9 cellular contexts compared by ENCODE assay signal in genomic region chr11:2795491-2795991, GRCh38.
DNase-seq lines count a peak whose midpoint lies in the region; ATAC-seq, FAIRE-seq and TF ChIP-seq lines count a peak whose summit lies in the region.
"Had no signal": no experiment of that assay in that cellular context is flagged by ENCODE, and none has a peak within 500 bp of the region (broad histone marks: within the 10 kb centered on the region; RNA-seq: fewer than 3 reads in every experiment).

No MANE protein-coding gene starts in this region.

- H3K27me3 ChIP-seq in right lobe of liver (no peaks in the 10 kb centered on the region), HepG2 (ENCODE audit: control insufficient read depth in 1 of 2, insufficient read depth in 2 of 2, low read length in 2 of 2) (peaks cover 14 to 75% of the 10 kb centered on the region in 2 experiments), H1 (replicated peaks in 1 of 4; ENCODE audit: control insufficient read depth in 3 of 4, extremely low read depth in 1 of 4, insufficient read depth in 3 of 4, low read length in 3 of 4) (peaks cover 0 to 32% (median 21%) of the 10 kb centered on the region in 4 experiments; a peak in 5 of 7 replicates), osteoblast (ENCODE audit: insufficient read depth, low read length) (peaks cover 25% of the 10 kb centered on the region), uterus (no peaks in the 10 kb centered on the region)

- H3K4me2 ChIP-seq in HepG2 (ENCODE audit: low read depth, low read length) (no peak overlapping the region), H1 (ENCODE audit: insufficient read depth in 1 of 2, low read depth in 2 of 2, low read length in 2 of 2) (no peak overlapping the region), osteoblast (ENCODE audit: insufficient read depth, low read length) (no peak overlapping the region)
- H3K4me2 ChIP-seq: GM23338 had no signal

- H3K9me3 ChIP-seq in right lobe of liver, result no peaks in the 10 kb centered on the region
- H3K9me3 ChIP-seq in HepG2 (ENCODE audit: low read length), result no peaks in the 10 kb centered on the region
- peaks cover 0 to 4% of the 10 kb centered on the region in 2 experiments; a peak in 1 of 4 replicates for H3K9me3 ChIP-seq in H1 (ENCODE audit: insufficient read depth in 2 of 2, low read depth in 1 of 2, low read length in 1 of 2)
- no peaks in the 10 kb centered on the region for H3K9me3 ChIP-seq in osteoblast (ENCODE audit: low read depth, low read length)
- no peaks in the 10 kb centered on the region for H3K9me3 ChIP-seq in uterus

- H2BK120ac ChIP-seq in H1 (replicated peaks; ENCODE audit: low read depth, low read length), result no peak overlapping the region

- no peak for FAIRE-seq in HepG2 (lab: Jason Lieb, UNC)
- no peak for FAIRE-seq in H1 (lab: Jason Lieb, UNC)

- TF ChIP-seq POLR2A in right lobe of liver (IDR thresholded peaks at IDR 0.05) (no peak), HepG2 (IDR thresholded peaks at IDR 0.05; ENCODE audit: insufficient read depth in 1 of 2, low read depth in 2 of 2, low read length in 2 of 2) (no peak), H1 (IDR thresholded peaks at IDR 0.05; ENCODE audit: control extremely low read depth in 1 of 2, low read depth in 2 of 2, low read length in 2 of 2) (no peak), uterus (IDR thresholded peaks at IDR 0.05) (no peak)

- ATAC-seq in right lobe of liver (no peak), HepG2 (no peak), HG03196 (IDR thresholded peaks at IDR 0.05; ENCODE audit: unreplicated experiment) (no peak)
- ATAC-seq: GM23338 had no signal

- H3K4me1 ChIP-seq in right lobe of liver (no peaks in the 10 kb centered on the region), HepG2 (ENCODE audit: insufficient read depth, low read length) (peaks cover 7% of the 10 kb centered on the region; the same call in 1 of the 2 replicates), H1 (replicated peaks in 1 of 4; ENCODE audit: control insufficient read depth in 3 of 4, insufficient read depth in 4 of 4, low read length in 3 of 4) (peaks cover 0 to 3% (median 2%) of the 10 kb centered on the region in 4 experiments; a peak in 2 of 7 replicates), osteoblast (ENCODE audit: insufficient read depth, low read length) (no peaks in the 10 kb centered on the region), uterus (no peaks in the 10 kb centered on the region)

- H3K79me2 ChIP-seq in HepG2 (ENCODE audit: insufficient read depth, low read length) (no peaks in the 10 kb centered on the region), H1 (ENCODE audit: control insufficient read depth in 1 of 2, insufficient read depth in 2 of 2, low read length in 2 of 2) (no peaks in the 10 kb centered on the region), osteoblast (ENCODE audit: insufficient read depth, low read length) (no peaks in the 10 kb centered on the region)

- no peak overlapping the region for H4K8ac ChIP-seq in H1 (ENCODE audit: extremely low read depth, insufficient read depth, low read length)

- TF ChIP-seq RAD21 in HepG2 (CRISPR knock-in tag; IDR thresholded peaks at IDR 0.05) (no peak), H1 (IDR thresholded peaks at IDR 0.05 in 1 of 2, conservative IDR thresholded peaks at IDR 0.05 in 1 of 2; ENCODE audit: low read depth in 2 of 2, low read length in 2 of 2) (no peak)

- H3K23me2 ChIP-seq in H1 (ENCODE audit: low read depth, low read length), result peaks cover 4% of the 10 kb centered on the region; the same call in 1 of the 2 replicates

- H3K9ac ChIP-seq in HepG2 (ENCODE audit: insufficient read depth, low read depth, low read length) (no peak overlapping the region), H1 (replicated peaks in 1 of 4; ENCODE audit: extremely low read depth in 1 of 4, low read depth in 3 of 4, low read length in 3 of 4) (no peak overlapping the region)

- DNase-seq in right lobe of liver (peak in 2 of 3 donors; percentile 25 to 37), HepG2 (ENCODE audit: low spot score) (no peak), H1 (ENCODE audit: low read depth in 1 of 2, low spot score in 2 of 2) (peak in 1 of 2 experiments; percentile 44), osteoblast (ENCODE audit: insufficient read length, low spot score, missing footprints) (peak; percentile 64), uterus (peak; percentile 14 to 15), GM10266 (ENCODE audit: extremely low spot score) (no peak)
- DNase-seq: NCI-H2171 had no signal

- H3K27ac ChIP-seq in right lobe of liver (no peak overlapping the region), HepG2 (ENCODE audit: extremely low read length, insufficient read depth, low read length) (no peak overlapping the region), H1 (ENCODE audit: low read depth, low read length) (no peak overlapping the region), osteoblast (ENCODE audit: low read depth, low read length) (no peak overlapping the region), uterus (no peak overlapping the region)

- WGBS in right lobe of liver (ENCODE audit: insufficient coverage, low coverage, low lambda C conversion rate, missing lambda C conversion rate), result 72% methylated on average over 9 of the region's 10 CpGs
- 53% methylated on average over 9 of the region's 10 CpGs for WGBS in HepG2 (ENCODE audit: low lambda C conversion rate)
- WGBS in H1 (ENCODE audit: extremely low coverage in 1 of 2, insufficient coverage in 1 of 2, insufficient read length in 1 of 2, insufficient replicate concordance in 2 of 2, low coverage in 1 of 2, low lambda C conversion rate in 2 of 2, missing lambda C conversion rate in 1 of 2), 2 experiments, result 93% methylated on average over 7 of the region's 10 CpGs; no CpG with 5 or more reads in 1 of the 2 experiments

- H3K36me3 ChIP-seq in right lobe of liver (no peaks in the 10 kb centered on the region), HepG2 (replicated peaks in 1 of 2; ENCODE audit: control insufficient read depth in 1 of 2, insufficient read depth in 2 of 2, low read length in 2 of 2) (no peaks in the 10 kb centered on the region), H1 (ENCODE audit: control insufficient read depth in 2 of 4, insufficient read depth in 4 of 4, low read length in 3 of 4) (no peaks in the 10 kb centered on the region), osteoblast (ENCODE audit: insufficient read depth, low read length) (no peaks in the 10 kb centered on the region), uterus (no peaks in the 10 kb centered on the region)

- H4K20me1 ChIP-seq in HepG2 (ENCODE audit: insufficient read depth, low read length) (0 out of 2 replicates have a peak, but pooled peaks cover 2% of the 10 kb centered on the region), H1 (replicated peaks in 1 of 2; ENCODE audit: control insufficient read depth in 1 of 2, insufficient read depth in 2 of 2, low read length in 2 of 2) (no peaks in the 10 kb centered on the region), osteoblast (ENCODE audit: insufficient read depth, low read length) (no peaks in the 10 kb centered on the region)

- H2AFZ ChIP-seq in HepG2 (ENCODE audit: low read length), result no peak overlapping the region
- no peak overlapping the region for H2AFZ ChIP-seq in H1 (ENCODE audit: low read length)
- no peak overlapping the region for H2AFZ ChIP-seq in osteoblast (ENCODE audit: low read length)
- H2AFZ ChIP-seq: GM23338 had no signal

- H3K4ac ChIP-seq in H1 (replicated peaks; ENCODE audit: insufficient read length, low read depth, low read length), result no peak overlapping the region

- no peak overlapping the region for H3K14ac ChIP-seq in H1 (ENCODE audit: insufficient read length)

- H2BK20ac ChIP-seq in H1 (ENCODE audit: low read length), result no peak overlapping the region

- H4K91ac ChIP-seq in H1 (replicated peaks; ENCODE audit: insufficient read length, low read length), result no peak overlapping the region

- no peak overlapping the region for H3K4me3 ChIP-seq in right lobe of liver
- H3K4me3 ChIP-seq in HepG2 (replicated peaks in 1 of 3; ENCODE audit: insufficient read depth in 1 of 3, low read depth in 2 of 3, low read length in 3 of 3), result no peak overlapping the region
- H3K4me3 ChIP-seq in H1 (ENCODE audit: extremely low read depth in 1 of 4, insufficient read depth in 2 of 4, low read depth in 3 of 4, low read length in 4 of 4), result no peak overlapping the region
- no peak overlapping the region for H3K4me3 ChIP-seq in osteoblast (ENCODE audit: insufficient read depth, low read length)
- no peak overlapping the region for H3K4me3 ChIP-seq in uterus
- H3K4me3 ChIP-seq: GM23338 had no signal

- TF ChIP-seq EP300 in HepG2 (IDR thresholded peaks at IDR 0.05; ENCODE audit: low read depth in 2 of 2, low read length in 2 of 2) (no peak), HepG2 (CRISPR knock-in tag; IDR thresholded peaks at IDR 0.05; ENCODE audit: borderline replicate concordance) (no peak), H1 (IDR thresholded peaks at IDR 0.05; ENCODE audit: borderline replicate concordance in 1 of 2, low read depth in 2 of 2, low read length in 2 of 2) (no peak)

- H2BK12ac ChIP-seq in H1 (ENCODE audit: low read depth, low read length), result 0 out of 2 replicates have a peak overlapping the region, but pooled peaks have one; percentile 50

- H2BK15ac ChIP-seq in H1 (ENCODE audit: low read length), result no peak overlapping the region

- POLR2A ChIA-PET in HepG2 (lab: Yijun Ruan, JAX), result no interaction called here
- POLR2A ChIA-PET in H1 (lab: Charles Lee; ENCODE audit: partially characterized antibody), result interaction anchor here (1.2 kb wide), 1 partner anchor 90 kb away, joined by 4 read pairs; no protein-coding TSS in a partner anchor

- H3K18ac ChIP-seq in H1 (ENCODE audit: extremely low read depth, low read length), result no peak overlapping the region

- no peaks in the 10 kb centered on the region for H3K79me1 ChIP-seq in H1 (ENCODE audit: low read depth, low read length)

- H3K23ac ChIP-seq in H1 (ENCODE audit: insufficient read length), result no peak overlapping the region

- no TSS peak for BruUV-seq in HepG2 (replicated peaks; lab: Mats Ljungman, UMichigan)

- TF ChIP-seq CTCF in right lobe of liver (IDR thresholded peaks at IDR 0.05) (no peak), HepG2 (CRISPR knock-in tag; IDR thresholded peaks at IDR 0.05) (no peak), H1 (IDR thresholded peaks at IDR 0.05; ENCODE audit: control extremely low read depth in 1 of 3, insufficient read depth in 1 of 3, low read depth in 1 of 3, low read length in 3 of 3) (no peak), osteoblast (IDR thresholded peaks at IDR 0.05; ENCODE audit: extremely low read depth, low read depth, low read length) (no peak), uterus (IDR thresholded peaks at IDR 0.05) (no peak), GM10266 (IDR thresholded peaks at IDR 0.05; ENCODE audit: control insufficient read depth, insufficient read depth, low read depth, missing control alignments) (no peak)

- intact Hi-C loops in right lobe of liver (cut with DNase I), result no loop called here
- intact Hi-C loops in HepG2 (cut with micrococcal nuclease; ENCODE audit: unreplicated experiment), result no loop called here
- intact Hi-C loops in uterus (cut with DNase I; ENCODE audit: low total_unique reads), result no loop called here

- H4K5ac ChIP-seq in H1 (ENCODE audit: insufficient read length, low read depth, low read length), result no peak overlapping the region

- in situ Hi-C loops in HepG2 (cut with HindIII; ENCODE audit: extremely low pct_ligation_motif_present, low pct_unique_long_range_greater_than_20kb), result no loop called here

- H3K56ac ChIP-seq in H1 (replicated peaks; ENCODE audit: insufficient read length, low read depth, low read length), result no peak overlapping the region

- CTCF ChIA-PET in HepG2 (lab: Yijun Ruan, JAX; ENCODE audit: low intra/inter-chr PET ratio, low total read pairs), result no interaction called here
- CTCF ChIA-PET in H1 (lab: Charles Lee; ENCODE audit: partially characterized antibody), result interaction anchor here (1.3 to 1.6 kb wide), 3 partner anchors 19 to 262 kb away, joined by 3 to 4 read pairs (median 4); no protein-coding TSS in a partner anchor

- H2BK5ac ChIP-seq in H1 (ENCODE audit: low read depth, low read length), result no peak overlapping the region

- H2AK5ac ChIP-seq in H1 (ENCODE audit: low read depth, low read length), result no peak overlapping the region

Comparison
In these comparisons a context has a peak if more than half of its experiments do, and no peak if none do; other contexts are left out.
1. DNase-seq: peak in right lobe of liver (2 of 3), osteoblast (single experiment) and uterus (2 of 2); none in HepG2 (single experiment) and GM10266 (single experiment).